In the genomic region with DNA sequence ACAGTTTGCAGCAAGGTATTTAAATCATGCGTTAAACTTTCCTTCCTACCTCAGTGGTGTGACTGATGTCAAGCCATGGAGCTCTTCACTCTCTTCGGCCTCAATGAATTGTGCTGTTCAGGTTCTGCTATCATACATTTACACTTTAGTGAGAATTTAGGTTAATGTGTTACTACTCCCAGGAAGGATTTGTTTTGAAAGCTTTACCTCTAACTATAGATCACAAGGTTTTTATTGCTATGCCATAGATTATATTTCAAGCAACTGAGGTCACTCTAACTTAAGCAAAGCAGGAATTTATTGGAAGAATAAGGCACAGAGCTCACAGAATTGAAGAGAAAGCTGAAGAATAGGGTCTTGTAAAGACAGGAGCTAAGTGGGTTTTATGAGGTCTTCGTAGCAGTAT, we compare ENCODE assay signal across 12 cellular contexts. TPM values are rescaled to one million over a fixed set of nuclear protein-coding genes. Genes with fewer than 3 reads are reported as not detected.
DNase-seq lines count a peak whose midpoint lies in the region; ATAC-seq, FAIRE-seq and TF ChIP-seq lines count a peak whose summit lies in the region.
"Had no signal": no experiment of that assay in that cellular context is flagged by ENCODE, and none has a peak within 500 bp of the region (broad histone marks: within the 10 kb centered on the region; RNA-seq: fewer than 3 reads in every experiment).

No MANE protein-coding gene starts in this region.

- peak overlapping the region; percentile 77 for H3K27ac Mint-ChIP-seq in dendritic cell treated with granulocyte-macrophage colony-stimulating factor and Interleukin-4, amounts not matched to agents 40 ng/mL and 50 ng/mL, for 4 days

- no peak overlapping the region for H3K9ac ChIP-seq in HepG2 (ENCODE audit: insufficient read depth, low read depth, low read length)

- H3K4me3 ChIP-seq in HepG2 (replicated peaks in 1 of 3; ENCODE audit: insufficient read depth in 1 of 3, low read depth in 2 of 3, low read length in 3 of 3), result no peak overlapping the region
- H3K4me3 ChIP-seq in right lobe of liver, result no peak overlapping the region
- H3K4me3 ChIP-seq in uterus, result no peak overlapping the region

- POLR2A ChIA-PET in HepG2 (lab: Yijun Ruan, JAX), result interaction anchor here (2.4 kb wide), 1 partner anchor 11 kb away, joined by 19 read pairs; the partner anchor contains the start of gene ADD3

- no peaks in the 10 kb centered on the region for H4K20me1 ChIP-seq in HepG2 (ENCODE audit: insufficient read depth, low read length)

- BruUV-seq in HepG2 (replicated peaks; lab: Mats Ljungman, UMichigan), result no TSS peak

- H3K27me3 ChIP-seq in HepG2 (ENCODE audit: control insufficient read depth in 1 of 2, insufficient read depth in 2 of 2, low read length in 2 of 2) (no peaks in the 10 kb centered on the region), right lobe of liver (no peaks in the 10 kb centered on the region), uterus (no peaks in the 10 kb centered on the region)
- H3K27me3 ChIP-seq: brain microvascular endothelial cell had no signal

- H3K9me3 ChIP-seq in HepG2 (ENCODE audit: low read length) (no peaks in the 10 kb centered on the region), right lobe of liver (no peaks in the 10 kb centered on the region), uterus (no peaks in the 10 kb centered on the region)

- peaks cover 44% of the 10 kb centered on the region for H3K4me1 Mint-ChIP-seq in dendritic cell treated with granulocyte-macrophage colony-stimulating factor and Interleukin-4, amounts not matched to agents 40 ng/mL and 50 ng/mL, for 4 days (ENCODE audit: low read depth)

- ATAC-seq in HepG2 (no peak; the same call in 1 of the 3 replicates), right lobe of liver (no peak), HG03135 (IDR thresholded peaks at IDR 0.05; ENCODE audit: unreplicated experiment) (peak; percentile 38)

- in situ Hi-C loops in HepG2 (cut with HindIII; ENCODE audit: extremely low pct_ligation_motif_present, low pct_unique_long_range_greater_than_20kb), result no loop called here

- intact Hi-C loops in HepG2 (cut with micrococcal nuclease; ENCODE audit: unreplicated experiment) (no loop called here), right lobe of liver (cut with DNase I) (no loop called here), uterus (cut with DNase I; ENCODE audit: low total_unique reads) (no loop called here)
- intact Hi-C loops in dendritic cell treated with granulocyte-macrophage colony-stimulating factor and Interleukin-4, amounts not matched to agents 40 ng/mL and 50 ng/mL, for 4 days (cut with micrococcal nuclease), result loop anchor here (1.0 kb wide), 1 partner anchor 11 kb away; the partner anchor contains the start of gene ADD3

- H3K4me3 Mint-ChIP-seq in dendritic cell treated with granulocyte-macrophage colony-stimulating factor and Interleukin-4, amounts not matched to agents 40 ng/mL and 50 ng/mL, for 4 days, result no peak overlapping the region

- TF ChIP-seq POLR2A in HepG2 (IDR thresholded peaks at IDR 0.05; ENCODE audit: insufficient read depth in 1 of 2, low read depth in 2 of 2, low read length in 2 of 2), result no peak
- no peak for TF ChIP-seq POLR2A in right lobe of liver (IDR thresholded peaks at IDR 0.05)
- no peak for TF ChIP-seq POLR2A in uterus (IDR thresholded peaks at IDR 0.05)

- H3K36me3 ChIP-seq in HepG2 (replicated peaks in 1 of 2; ENCODE audit: control insufficient read depth in 1 of 2, insufficient read depth in 2 of 2, low read length in 2 of 2) (no peaks in the 10 kb centered on the region), right lobe of liver (no peaks in the 10 kb centered on the region), uterus (no peaks in the 10 kb centered on the region)
- H3K36me3 ChIP-seq: brain microvascular endothelial cell had no signal

- CTCF ChIA-PET in HepG2 (lab: Yijun Ruan, JAX; ENCODE audit: low intra/inter-chr PET ratio, low total read pairs), result no interaction called here

- H3K36me3 Mint-ChIP-seq in dendritic cell treated with granulocyte-macrophage colony-stimulating factor and Interleukin-4, amounts not matched to agents 40 ng/mL and 50 ng/mL, for 4 days (ENCODE audit: low read depth), result no peaks in the 10 kb centered on the region

- H2AFZ ChIP-seq in HepG2 (ENCODE audit: low read length), result no peak overlapping the region

- H3K4me1 ChIP-seq in HepG2 (ENCODE audit: insufficient read depth, low read length) (peaks cover 62% of the 10 kb centered on the region), right lobe of liver (peaks cover 0 to 3% (median 0%) of the 10 kb centered on the region in 4 donors), uterus (peaks cover 0 to 5% of the 10 kb centered on the region in 2 donors)

- no peak for TF ChIP-seq RAD21 in HepG2 (CRISPR knock-in tag; IDR thresholded peaks at IDR 0.05)

- H3K79me2 ChIP-seq in HepG2 (ENCODE audit: insufficient read depth, low read length), result no peaks in the 10 kb centered on the region

- H3K4me2 ChIP-seq in HepG2 (ENCODE audit: low read depth, low read length), result no peak overlapping the region

- H3K27me3 Mint-ChIP-seq in dendritic cell treated with granulocyte-macrophage colony-stimulating factor and Interleukin-4, amounts not matched to agents 40 ng/mL and 50 ng/mL, for 4 days, result no peaks in the 10 kb centered on the region

- no peak overlapping the region for H3K27ac ChIP-seq in HepG2 (ENCODE audit: extremely low read length, insufficient read depth, low read length)
- H3K27ac ChIP-seq in right lobe of liver, result no peak overlapping the region
- H3K27ac ChIP-seq in uterus, result peak overlapping the region; percentile 26 to 47
- H3K27ac ChIP-seq: brain microvascular endothelial cell, HL-60 had no signal

- TF ChIP-seq EP300 in HepG2 (IDR thresholded peaks at IDR 0.05; ENCODE audit: low read depth in 2 of 2, low read length in 2 of 2) (no peak), HepG2 (CRISPR knock-in tag; IDR thresholded peaks at IDR 0.05; ENCODE audit: borderline replicate concordance) (no peak)

- no peak for FAIRE-seq in HepG2 (lab: Jason Lieb, UNC)

- H3K9me3 Mint-ChIP-seq in dendritic cell treated with granulocyte-macrophage colony-stimulating factor and Interleukin-4, amounts not matched to agents 40 ng/mL and 50 ng/mL, for 4 days, result no peaks in the 10 kb centered on the region

- TF ChIP-seq CTCF in HepG2 (CRISPR knock-in tag; IDR thresholded peaks at IDR 0.05), result no peak
- no peak for TF ChIP-seq CTCF in right lobe of liver (IDR thresholded peaks at IDR 0.05)
- no peak for TF ChIP-seq CTCF in uterus (IDR thresholded peaks at IDR 0.05)

- WGBS in HepG2 (ENCODE audit: low lambda C conversion rate), result 57% methylated on average over 3 of the region's 3 CpGs
- whole genome bisulfite sequencing in right lobe of liver (ENCODE audit: insufficient coverage, low coverage, low lambda C conversion rate, missing lambda C conversion rate), result 78% methylated on average over 3 of the region's 3 CpGs

- DNase-seq in HepG2 (ENCODE audit: low spot score) (no peak), right lobe of liver (no peak), uterus (no peak), SIG-M5 treated with dmso at 0.1 percent for 504 hours (lab: John Stamatoyannopoulos, UW; ENCODE audit: unreplicated experiment) (no peak), medulla oblongata (ENCODE audit: extremely low spot score) (no peak)
- DNase-seq in stimulated activated CD4-positive, alpha-beta T cell treated with anti-CD3 and anti-CD28 coated beads, Interleukin-4, amount 100 ng/mL, for 24 hours, result no peak
- DNase-seq: brain microvascular endothelial cell; NCI-H1694; stimulated activated CD4-positive, alpha-beta T cell treated with anti-CD3 and anti-CD28 coated beads, Interleukin-2, amount 100 ng/mL, for 48 hours had no signal

RNA-seq across cellular contexts. Expression of gene ADD3, which starts 11.0 kb away (rescaled TPM):
- total RNA-seq in HepG2 (2016; rRNA removed; fragmentation: Illumina TruSeq; extraction: Trizol), result 57.5 and 70.2 TPM in 2 replicates
- total RNA-seq in HepG2 (2016; cell fraction: cytosol; rRNA removed; fragmentation: Illumina TruSeq; extraction: Trizol; ENCODE audit: low read depth), result 23.9 and 30.3 TPM in 2 replicates
- 57.4 and 65.2 TPM in 2 replicates for total RNA-seq in HepG2 (2016; cell fraction: insoluble cytoplasmic fraction; rRNA removed; fragmentation: Illumina TruSeq; extraction: Trizol)
- 25.0 and 26.6 TPM in 2 replicates for total RNA-seq in HepG2 (2016; cell fraction: membrane; rRNA removed; fragmentation: Illumina TruSeq; extraction: Trizol)
- 41.3 and 58.5 TPM in 2 replicates for total RNA-seq in HepG2 (2016; cell fraction: nucleus; rRNA removed; fragmentation: Illumina TruSeq; extraction: Trizol)
- polyA plus RNA-seq in HepG2 (2011; rRNA removed), result 40.0 and 44.7 TPM in 2 replicates
- 33.8 and 59.5 TPM in 2 replicates for polyA plus RNA-seq in HepG2 (2011; cell fraction: cytosol; rRNA removed)
- 62.7 and 102 TPM in 2 replicates for polyA plus RNA-seq in HepG2 (2011; cell fraction: nucleus; rRNA removed)
- polyA plus RNA-seq in HepG2 (2012), result 29.2 and 48.3 TPM in 2 replicates
- 1.4 and 1.6 TPM in 2 replicates for polyA plus RNA-seq in HepG2 (2016; cell fraction: cytosol; fragmentation: Illumina TruSeq; extraction: Trizol; ENCODE audit: low read depth)
- 44.7 and 44.8 TPM in 2 replicates for polyA plus RNA-seq in HepG2 (2016; cell fraction: insoluble cytoplasmic fraction; fragmentation: Illumina TruSeq; extraction: Trizol; ENCODE audit: low read depth)
- 5.5 and 6.0 TPM in 2 replicates for polyA plus RNA-seq in HepG2 (2016; cell fraction: membrane; fragmentation: Illumina TruSeq; extraction: Trizol; ENCODE audit: low read depth)
- polyA plus RNA-seq in HepG2 (2016; cell fraction: nucleus; fragmentation: Illumina TruSeq; extraction: Trizol; ENCODE audit: insufficient read depth, low read depth), result 53.5 and 57.5 TPM in 2 replicates
- 41.0 and 60.2 TPM in 2 replicates for polyA minus RNA-seq in HepG2 (2011; rRNA and poly(A)+ RNA removed; ENCODE audit: low replicate concordance)
- 34.7 and 44.4 TPM in 2 replicates for polyA minus RNA-seq in HepG2 (2011; cell fraction: cytosol; rRNA and poly(A)+ RNA removed)
- polyA minus RNA-seq in HepG2 (2011; cell fraction: nucleus; rRNA and poly(A)+ RNA removed), result 91.9 and 114 TPM in 2 replicates
- 10 to 100 TPM; 11.7 to 71.3 (median 16.2) TPM for total RNA-seq in right lobe of liver
- total RNA-seq in uterus, result 100 to 1,000 TPM in 2 of 4 donors, 10 to 100 TPM in 2; 55.0 to 935 (median 92.6) TPM

Comparison
In these comparisons a context has a peak if more than half of its experiments do, and no peak if none do; other contexts are left out.
1. H3K27ac ChIP-seq: peak in uterus (2 of 2); none in HepG2 (single experiment) and right lobe of liver (0 of 3).